Comparison of ENCODE assay signal across 19 cellular contexts in the genomic region with DNA sequence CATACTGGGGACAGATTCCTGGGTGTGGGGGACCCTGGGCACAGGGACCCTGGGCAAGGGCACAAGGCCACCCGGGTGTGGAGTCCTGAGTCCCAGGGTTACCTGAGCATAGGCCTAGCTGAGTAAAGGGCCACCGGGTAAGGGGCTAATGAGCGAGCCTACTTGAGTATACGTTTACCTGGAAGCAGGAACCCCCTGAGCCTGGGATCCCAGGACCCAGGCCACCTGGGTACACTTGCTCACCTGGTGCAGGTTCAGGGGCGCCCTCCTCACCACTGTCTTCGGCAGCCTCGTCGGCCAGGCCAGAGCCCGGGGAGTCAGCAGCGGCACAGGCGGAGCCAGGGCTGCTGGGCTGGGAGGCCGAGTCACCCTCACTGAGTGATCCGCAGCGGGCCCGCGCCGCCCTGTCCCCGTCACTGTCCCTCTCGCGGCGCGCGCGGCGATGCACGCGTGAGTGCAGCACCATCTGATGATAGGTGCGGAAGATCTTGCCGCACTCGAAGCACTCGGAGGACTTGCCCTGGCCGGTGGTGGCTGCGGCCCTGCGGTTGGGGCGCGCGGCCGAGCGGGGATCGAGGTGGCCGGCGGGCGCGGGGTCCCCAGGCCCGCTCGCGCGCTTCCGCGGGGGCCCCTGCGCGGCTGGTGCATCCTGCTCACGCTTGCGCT. TPM values are rescaled to one million over a fixed set of nuclear protein-coding genes. Genes with fewer than 3 reads are reported as not detected.
DNase-seq lines count a peak whose midpoint lies in the region; ATAC-seq and TF ChIP-seq lines count a peak whose summit lies in the region.
"Had no signal": no experiment of that assay in that cellular context is flagged by ENCODE, and none has a peak within 500 bp of the region (broad histone marks: within the 10 kb centered on the region; RNA-seq: fewer than 3 reads in every experiment).

No MANE protein-coding gene starts in this region.

- intact Hi-C loops in natural killer cell (cut with micrococcal nuclease) = no loop called here
- intact Hi-C loops in posterior vena cava (cut with DNase I) = no loop called here

- peaks cover 0 to 20% of the 10 kb centered on the region in 2 donors for H3K4me1 Mint-ChIP-seq in natural killer cell treated with Interleukin-12 subunit alpha and Interleukin-12 subunit beta and Interleukin-15 and Interleukin-18, amount 100 ng/mL, for 72 hours (ENCODE audit: low read depth in 2 of 2)
- peaks cover 41 to 42% of the 10 kb centered on the region in 2 donors for H3K4me1 Mint-ChIP-seq in natural killer cell
- H3K4me1 Mint-ChIP-seq in endothelial cell (ENCODE audit: unreplicated experiment) = peaks cover 37% of the 10 kb centered on the region
- H3K4me1 Mint-ChIP-seq: CD8-positive, alpha-beta memory T cell had no signal

- DNase-seq in natural killer cell treated with Interleukin-12 subunit alpha and Interleukin-12 subunit beta and Interleukin-15 and Interleukin-18, amount 100 ng/mL, for 72 hours (ENCODE audit: low spot score) = peak; percentile 58
- DNase-seq in natural killer cell (no peak), endothelial cell (ENCODE audit: low spot score) (no peak), posterior vena cava (ENCODE audit: low spot score) (peak; percentile 51), hepatic stellate cell (ENCODE audit: low spot score) (no peak), 8988T (no peak), NCI-H2081 (lab: John Stamatoyannopoulos, UW) (no peak)
- DNase-seq: ACHN; C1 segment of cervical spinal cord; CD8-positive, alpha-beta memory T cell; MM.1S; NCI-H1092; NCI-H1436 treated with DMSO at 0.1 percent for 48 hours; NCI-H2029 treated with DMSO at 0.1 percent for 48 hours; NCI-H2171 treated with DMSO at 0.1 percent for 48 hours; NCI-H510A; NCI-H748 treated with DMSO at 0.1 percent for 48 hours; NK-92 treated with Interleukin-12 subunit alpha and Interleukin-12 subunit beta, amount 100 ng/mL, for 24 hours; Peyer's patch had no signal

- no peak overlapping the region for H3K27ac Mint-ChIP-seq in natural killer cell treated with Interleukin-12 subunit alpha and Interleukin-12 subunit beta and Interleukin-15 and Interleukin-18, amount 100 ng/mL, for 72 hours
- H3K27ac Mint-ChIP-seq in natural killer cell (peak overlapping the region in 1 of 2 donors; percentile 35), endothelial cell (ENCODE audit: unreplicated experiment) (no peak overlapping the region)
- H3K27ac Mint-ChIP-seq: CD8-positive, alpha-beta memory T cell had no signal

- peak in 1 of 2 donors; percentile 25 for ATAC-seq in natural killer cell treated with Interleukin-12 subunit alpha and Interleukin-12 subunit beta and Interleukin-15 and Interleukin-18, amount 100 ng/mL, for 72 hours
- ATAC-seq in natural killer cell = no peak

- H3K36me3 Mint-ChIP-seq in natural killer cell treated with Interleukin-12 subunit alpha and Interleukin-12 subunit beta and Interleukin-15 and Interleukin-18, amount 100 ng/mL, for 72 hours = no peaks in the 10 kb centered on the region
- H3K36me3 Mint-ChIP-seq in natural killer cell = no peaks in the 10 kb centered on the region
- peaks cover 20% of the 10 kb centered on the region for H3K36me3 Mint-ChIP-seq in endothelial cell (ENCODE audit: low read depth, unreplicated experiment)

- no peaks in the 10 kb centered on the region for H3K27me3 Mint-ChIP-seq in natural killer cell treated with Interleukin-12 subunit alpha and Interleukin-12 subunit beta and Interleukin-15 and Interleukin-18, amount 100 ng/mL, for 72 hours
- H3K27me3 Mint-ChIP-seq in natural killer cell (ENCODE audit: low read depth in 2 of 2) (no peaks in the 10 kb centered on the region), endothelial cell (ENCODE audit: unreplicated experiment) (peaks cover 8% of the 10 kb centered on the region)

- H3K4me3 Mint-ChIP-seq in natural killer cell treated with Interleukin-12 subunit alpha and Interleukin-12 subunit beta and Interleukin-15 and Interleukin-18, amount 100 ng/mL, for 72 hours = no peak overlapping the region
- no peak overlapping the region for H3K4me3 Mint-ChIP-seq in natural killer cell
- H3K4me3 Mint-ChIP-seq in endothelial cell (ENCODE audit: unreplicated experiment) = peak overlapping the region; percentile 31
- H3K4me3 Mint-ChIP-seq: CD8-positive, alpha-beta memory T cell had no signal

- no peak for TF ChIP-seq CTCF in natural killer cell (IDR thresholded peaks at IDR 0.05)
- TF ChIP-seq CTCF in endothelial cell (IDR thresholded peaks at IDR 0.05; ENCODE audit: unreplicated experiment) = no peak

- H3K9me3 Mint-ChIP-seq in natural killer cell treated with Interleukin-12 subunit alpha and Interleukin-12 subunit beta and Interleukin-15 and Interleukin-18, amount 100 ng/mL, for 72 hours = no peaks in the 10 kb centered on the region
- H3K9me3 Mint-ChIP-seq in natural killer cell = no peaks in the 10 kb centered on the region
- no peaks in the 10 kb centered on the region for H3K9me3 Mint-ChIP-seq in endothelial cell (ENCODE audit: unreplicated experiment)
- H3K9me3 Mint-ChIP-seq: CD8-positive, alpha-beta memory T cell had no signal

RNA-seq across cellular contexts. Expression of a gene that starts 53.9 kb away (rescaled TPM):
- 10 to 100 TPM; 10.8 to 21.1 TPM for total RNA-seq in natural killer cell treated with Interleukin-12 subunit alpha and Interleukin-12 subunit beta and Interleukin-15 and Interleukin-18, amount 100 ng/mL, for 72 hours
- 10 to 100 TPM; 49.1 to 60.0 (median 52.4) TPM for total RNA-seq in natural killer cell
- 83.2 TPM for total RNA-seq in endothelial cell (ENCODE audit: unreplicated experiment)
- 10 to 100 TPM; 24.3 to 32.5 TPM for total RNA-seq in posterior vena cava

Comparison
In these comparisons a context has a peak if more than half of its experiments do, and no peak if none do; other contexts are left out.
1. DNase-seq: peak in natural killer cell treated with Interleukin-12 subunit alpha and Interleukin-12 subunit beta and Interleukin-15 and Interleukin-18, amount 100 ng/mL, for 72 hours (single experiment) and posterior vena cava (single experiment); none in natural killer cell (single experiment), endothelial cell (single experiment), hepatic stellate cell (single experiment), 8988T (single experiment) and NCI-H2081 (0 of 2).